ENCODE assay signal across 1 cellular context in the genomic region with DNA sequence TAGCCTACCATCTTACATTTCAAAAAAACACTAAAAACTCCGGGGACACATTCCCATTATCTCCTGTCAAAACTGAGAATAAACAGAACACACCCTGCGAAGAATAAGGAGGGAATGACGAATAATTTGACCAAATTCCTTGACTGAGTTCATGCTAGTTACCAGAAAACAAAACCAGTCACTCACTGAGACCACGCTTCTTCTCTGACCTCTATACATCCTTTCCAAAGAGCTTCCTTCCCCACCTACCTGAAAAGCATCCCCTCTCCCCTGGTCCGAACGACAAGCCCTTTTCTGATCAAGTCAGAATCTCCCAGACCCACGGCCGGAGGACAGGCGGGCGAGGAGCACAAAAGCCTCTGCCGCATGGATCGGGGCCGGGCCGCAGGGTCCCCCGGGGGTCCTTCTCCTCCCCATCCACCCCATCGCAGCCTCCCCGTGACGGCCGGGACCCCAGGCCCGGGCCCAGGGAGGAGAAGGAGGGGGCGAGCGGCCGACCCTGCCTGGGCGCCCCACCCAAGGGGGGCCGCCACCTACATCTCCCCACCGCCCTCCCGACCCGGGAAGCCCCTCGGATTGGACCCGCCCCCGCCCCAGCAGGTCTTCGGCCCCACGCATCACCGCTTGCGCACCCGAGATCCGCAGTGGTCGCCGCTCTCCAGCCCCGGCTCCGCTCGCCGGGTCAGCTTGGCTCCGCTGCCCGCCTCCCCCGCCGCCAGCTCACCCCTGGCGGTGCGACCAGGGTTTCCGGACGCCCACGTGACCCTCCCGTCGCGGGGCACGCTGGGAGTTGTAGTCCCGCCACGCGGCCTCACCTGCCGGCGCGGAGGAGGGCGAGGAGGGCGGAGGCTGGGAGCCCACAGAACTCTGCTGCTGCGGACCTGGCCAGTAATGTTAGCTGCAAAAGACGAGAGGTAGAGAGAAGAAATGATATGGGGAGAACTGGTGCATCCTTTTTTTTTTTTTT.
A peak's percentile ranks its signal among the peaks of the same experiment; 100 is the strongest.
TF ChIP-seq lines count a peak whose summit lies in the region.

TSS of gene SLC37A3 (minus strand) at position 747 of the 967 bp plus-strand sequence. CDS start 16,004 bp downstream, outside the sequence.

TF ChIP-seq in K562, 482 proteins besides CTCF, POLR2A, EP300 and RAD21 (continued from another document and continues in another):
- TF ChIP-seq ZNF395 (CRISPR knock-in tag; IDR thresholded peaks at IDR 0.05) (0 out of 2 replicates have a peak, but pooled peaks have one; percentile 19), ZC3H11A (IDR thresholded peaks at IDR 0.05; ENCODE audit: low read depth, low read length) (no peak), ZNF41 (CRISPR knock-in tag; conservative IDR thresholded peaks at IDR 0.05) (no peak), NR2F6 (CRISPR knock-in tag; IDR thresholded peaks at IDR 0.05) (no peak), MITF (IDR thresholded peaks at IDR 0.05) (peak; percentile 93), IFI16 (CRISPR knock-in tag; IDR thresholded peaks at IDR 0.05) (no peak), MED1 (CRISPR knock-in tag; IDR thresholded peaks at IDR 0.05; ENCODE audit: borderline replicate concordance) (no peak), ZBTB7A (IDR thresholded peaks at IDR 0.05; ENCODE audit: borderline replicate concordance, control insufficient read depth, low read depth, low read length) (peak; percentile 98), ERF (CRISPR knock-in tag; IDR thresholded peaks at IDR 0.05) (no peak), NR3C1 (CRISPR knock-in tag; IDR thresholded peaks at IDR 0.05) (no peak), FUS (optimal IDR thresholded peaks at IDR 0.05; ENCODE audit: low read depth, low read length) (no peak), TRIM24 (IDR thresholded peaks at IDR 0.05) (peak in 1 of 2 experiments; percentile 9; a peak in 1 of 4 replicates), HDAC1 (IDR thresholded peaks at IDR 0.05) (peak in 1 of 2 experiments; percentile 67; a peak in 2 of 4 replicates), KDM4B (IDR thresholded peaks at IDR 0.05; ENCODE audit: borderline replicate concordance in 2 of 2, low read depth in 1 of 2) (peak in 1 of 2 experiments; percentile 58; a peak in 1 of 4 replicates), ZNF551 (CRISPR knock-in tag; IDR thresholded peaks at IDR 0.05) (no peak), NFE2 (IDR thresholded peaks at IDR 0.05; ENCODE audit: low read depth) (no peak), NCOA4 (IDR thresholded peaks at IDR 0.05; ENCODE audit: partially characterized antibody) (peak; percentile 5), HOMEZ (CRISPR knock-in tag; IDR thresholded peaks at IDR 0.05) (no peak), MTF1 (CRISPR knock-in tag; IDR thresholded peaks at IDR 0.05; ENCODE audit: borderline replicate concordance) (no peak), ZNF764 (CRISPR knock-in tag; IDR thresholded peaks at IDR 0.05; ENCODE audit: low read depth) (no peak), MAFG (tag; conservative IDR thresholded peaks at IDR 0.05) (no peak), YBX1 (IDR thresholded peaks at IDR 0.05) (no peak), SAP30 (IDR thresholded peaks at IDR 0.05; ENCODE audit: borderline replicate concordance, insufficient read depth, low read depth, low read length, poor library complexity, severe bottlenecking) (peak; percentile 87), FOXK1 (CRISPR knock-in tag; IDR thresholded peaks at IDR 0.05; ENCODE audit: borderline replicate concordance) (no peak), HDGF (IDR thresholded peaks at IDR 0.05) (0 out of 2 replicates have a peak, but pooled peaks have one; percentile 42), CHD1 (IDR thresholded peaks at IDR 0.05; ENCODE audit: low read length) (peak; percentile 46), DIDO1 (tag; IDR thresholded peaks at IDR 0.05; ENCODE audit: low read depth) (peak; percentile 71), HNRNPK (IDR thresholded peaks at IDR 0.05; ENCODE audit: low read depth, low read length, poor library complexity, severe bottlenecking) (peak; percentile 58)
- TF ChIP-seq, protein P1, sequence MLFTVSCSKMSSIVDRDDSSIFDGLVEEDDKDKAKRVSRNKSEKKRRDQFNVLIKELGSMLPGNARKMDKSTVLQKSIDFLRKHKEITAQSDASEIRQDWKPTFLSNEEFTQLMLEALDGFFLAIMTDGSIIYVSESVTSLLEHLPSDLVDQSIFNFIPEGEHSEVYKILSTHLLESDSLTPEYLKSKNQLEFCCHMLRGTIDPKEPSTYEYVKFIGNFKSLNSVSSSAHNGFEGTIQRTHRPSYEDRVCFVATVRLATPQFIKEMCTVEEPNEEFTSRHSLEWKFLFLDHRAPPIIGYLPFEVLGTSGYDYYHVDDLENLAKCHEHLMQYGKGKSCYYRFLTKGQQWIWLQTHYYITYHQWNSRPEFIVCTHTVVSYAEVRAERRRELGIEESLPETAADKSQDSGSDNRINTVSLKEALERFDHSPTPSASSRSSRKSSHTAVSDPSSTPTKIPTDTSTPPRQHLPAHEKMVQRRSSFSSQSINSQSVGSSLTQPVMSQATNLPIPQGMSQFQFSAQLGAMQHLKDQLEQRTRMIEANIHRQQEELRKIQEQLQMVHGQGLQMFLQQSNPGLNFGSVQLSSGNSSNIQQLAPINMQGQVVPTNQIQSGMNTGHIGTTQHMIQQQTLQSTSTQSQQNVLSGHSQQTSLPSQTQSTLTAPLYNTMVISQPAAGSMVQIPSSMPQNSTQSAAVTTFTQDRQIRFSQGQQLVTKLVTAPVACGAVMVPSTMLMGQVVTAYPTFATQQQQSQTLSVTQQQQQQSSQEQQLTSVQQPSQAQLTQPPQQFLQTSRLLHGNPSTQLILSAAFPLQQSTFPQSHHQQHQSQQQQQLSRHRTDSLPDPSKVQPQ (CRISPR knock-in tag; IDR thresholded peaks at IDR 0.05; ENCODE audit: borderline replicate concordance) = no peak
- TF ChIP-seq, protein P2, sequence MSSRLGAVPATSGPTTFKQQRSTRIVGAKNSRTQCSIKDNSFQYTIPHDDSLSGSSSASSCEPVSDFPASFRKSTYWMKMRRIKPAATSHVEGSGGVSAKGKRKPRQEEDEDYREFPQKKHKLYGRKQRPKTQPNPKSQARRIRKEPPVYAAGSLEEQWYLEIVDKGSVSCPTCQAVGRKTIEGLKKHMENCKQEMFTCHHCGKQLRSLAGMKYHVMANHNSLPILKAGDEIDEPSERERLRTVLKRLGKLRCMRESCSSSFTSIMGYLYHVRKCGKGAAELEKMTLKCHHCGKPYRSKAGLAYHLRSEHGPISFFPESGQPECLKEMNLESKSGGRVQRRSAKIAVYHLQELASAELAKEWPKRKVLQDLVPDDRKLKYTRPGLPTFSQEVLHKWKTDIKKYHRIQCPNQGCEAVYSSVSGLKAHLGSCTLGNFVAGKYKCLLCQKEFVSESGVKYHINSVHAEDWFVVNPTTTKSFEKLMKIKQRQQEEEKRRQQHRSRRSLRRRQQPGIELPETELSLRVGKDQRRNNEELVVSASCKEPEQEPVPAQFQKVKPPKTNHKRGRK (tag; IDR thresholded peaks at IDR 0.05) = no peak; the same call in 1 of the 2 replicates
- TF ChIP-seq, protein P3, sequence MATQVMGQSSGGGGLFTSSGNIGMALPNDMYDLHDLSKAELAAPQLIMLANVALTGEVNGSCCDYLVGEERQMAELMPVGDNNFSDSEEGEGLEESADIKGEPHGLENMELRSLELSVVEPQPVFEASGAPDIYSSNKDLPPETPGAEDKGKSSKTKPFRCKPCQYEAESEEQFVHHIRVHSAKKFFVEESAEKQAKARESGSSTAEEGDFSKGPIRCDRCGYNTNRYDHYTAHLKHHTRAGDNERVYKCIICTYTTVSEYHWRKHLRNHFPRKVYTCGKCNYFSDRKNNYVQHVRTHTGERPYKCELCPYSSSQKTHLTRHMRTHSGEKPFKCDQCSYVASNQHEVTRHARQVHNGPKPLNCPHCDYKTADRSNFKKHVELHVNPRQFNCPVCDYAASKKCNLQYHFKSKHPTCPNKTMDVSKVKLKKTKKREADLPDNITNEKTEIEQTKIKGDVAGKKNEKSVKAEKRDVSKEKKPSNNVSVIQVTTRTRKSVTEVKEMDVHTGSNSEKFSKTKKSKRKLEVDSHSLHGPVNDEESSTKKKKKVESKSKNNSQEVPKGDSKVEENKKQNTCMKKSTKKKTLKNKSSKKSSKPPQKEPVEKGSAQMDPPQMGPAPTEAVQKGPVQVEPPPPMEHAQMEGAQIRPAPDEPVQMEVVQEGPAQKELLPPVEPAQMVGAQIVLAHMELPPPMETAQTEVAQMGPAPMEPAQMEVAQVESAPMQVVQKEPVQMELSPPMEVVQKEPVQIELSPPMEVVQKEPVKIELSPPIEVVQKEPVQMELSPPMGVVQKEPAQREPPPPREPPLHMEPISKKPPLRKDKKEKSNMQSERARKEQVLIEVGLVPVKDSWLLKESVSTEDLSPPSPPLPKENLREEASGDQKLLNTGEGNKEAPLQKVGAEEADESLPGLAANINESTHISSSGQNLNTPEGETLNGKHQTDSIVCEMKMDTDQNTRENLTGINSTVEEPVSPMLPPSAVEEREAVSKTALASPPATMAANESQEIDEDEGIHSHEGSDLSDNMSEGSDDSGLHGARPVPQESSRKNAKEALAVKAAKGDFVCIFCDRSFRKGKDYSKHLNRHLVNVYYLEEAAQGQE (CRISPR knock-in tag; IDR thresholded peaks at IDR 0.05; ENCODE audit: low read depth) = no peak; the same call in 1 of the 2 replicates
- TF ChIP-seq, protein P4, sequence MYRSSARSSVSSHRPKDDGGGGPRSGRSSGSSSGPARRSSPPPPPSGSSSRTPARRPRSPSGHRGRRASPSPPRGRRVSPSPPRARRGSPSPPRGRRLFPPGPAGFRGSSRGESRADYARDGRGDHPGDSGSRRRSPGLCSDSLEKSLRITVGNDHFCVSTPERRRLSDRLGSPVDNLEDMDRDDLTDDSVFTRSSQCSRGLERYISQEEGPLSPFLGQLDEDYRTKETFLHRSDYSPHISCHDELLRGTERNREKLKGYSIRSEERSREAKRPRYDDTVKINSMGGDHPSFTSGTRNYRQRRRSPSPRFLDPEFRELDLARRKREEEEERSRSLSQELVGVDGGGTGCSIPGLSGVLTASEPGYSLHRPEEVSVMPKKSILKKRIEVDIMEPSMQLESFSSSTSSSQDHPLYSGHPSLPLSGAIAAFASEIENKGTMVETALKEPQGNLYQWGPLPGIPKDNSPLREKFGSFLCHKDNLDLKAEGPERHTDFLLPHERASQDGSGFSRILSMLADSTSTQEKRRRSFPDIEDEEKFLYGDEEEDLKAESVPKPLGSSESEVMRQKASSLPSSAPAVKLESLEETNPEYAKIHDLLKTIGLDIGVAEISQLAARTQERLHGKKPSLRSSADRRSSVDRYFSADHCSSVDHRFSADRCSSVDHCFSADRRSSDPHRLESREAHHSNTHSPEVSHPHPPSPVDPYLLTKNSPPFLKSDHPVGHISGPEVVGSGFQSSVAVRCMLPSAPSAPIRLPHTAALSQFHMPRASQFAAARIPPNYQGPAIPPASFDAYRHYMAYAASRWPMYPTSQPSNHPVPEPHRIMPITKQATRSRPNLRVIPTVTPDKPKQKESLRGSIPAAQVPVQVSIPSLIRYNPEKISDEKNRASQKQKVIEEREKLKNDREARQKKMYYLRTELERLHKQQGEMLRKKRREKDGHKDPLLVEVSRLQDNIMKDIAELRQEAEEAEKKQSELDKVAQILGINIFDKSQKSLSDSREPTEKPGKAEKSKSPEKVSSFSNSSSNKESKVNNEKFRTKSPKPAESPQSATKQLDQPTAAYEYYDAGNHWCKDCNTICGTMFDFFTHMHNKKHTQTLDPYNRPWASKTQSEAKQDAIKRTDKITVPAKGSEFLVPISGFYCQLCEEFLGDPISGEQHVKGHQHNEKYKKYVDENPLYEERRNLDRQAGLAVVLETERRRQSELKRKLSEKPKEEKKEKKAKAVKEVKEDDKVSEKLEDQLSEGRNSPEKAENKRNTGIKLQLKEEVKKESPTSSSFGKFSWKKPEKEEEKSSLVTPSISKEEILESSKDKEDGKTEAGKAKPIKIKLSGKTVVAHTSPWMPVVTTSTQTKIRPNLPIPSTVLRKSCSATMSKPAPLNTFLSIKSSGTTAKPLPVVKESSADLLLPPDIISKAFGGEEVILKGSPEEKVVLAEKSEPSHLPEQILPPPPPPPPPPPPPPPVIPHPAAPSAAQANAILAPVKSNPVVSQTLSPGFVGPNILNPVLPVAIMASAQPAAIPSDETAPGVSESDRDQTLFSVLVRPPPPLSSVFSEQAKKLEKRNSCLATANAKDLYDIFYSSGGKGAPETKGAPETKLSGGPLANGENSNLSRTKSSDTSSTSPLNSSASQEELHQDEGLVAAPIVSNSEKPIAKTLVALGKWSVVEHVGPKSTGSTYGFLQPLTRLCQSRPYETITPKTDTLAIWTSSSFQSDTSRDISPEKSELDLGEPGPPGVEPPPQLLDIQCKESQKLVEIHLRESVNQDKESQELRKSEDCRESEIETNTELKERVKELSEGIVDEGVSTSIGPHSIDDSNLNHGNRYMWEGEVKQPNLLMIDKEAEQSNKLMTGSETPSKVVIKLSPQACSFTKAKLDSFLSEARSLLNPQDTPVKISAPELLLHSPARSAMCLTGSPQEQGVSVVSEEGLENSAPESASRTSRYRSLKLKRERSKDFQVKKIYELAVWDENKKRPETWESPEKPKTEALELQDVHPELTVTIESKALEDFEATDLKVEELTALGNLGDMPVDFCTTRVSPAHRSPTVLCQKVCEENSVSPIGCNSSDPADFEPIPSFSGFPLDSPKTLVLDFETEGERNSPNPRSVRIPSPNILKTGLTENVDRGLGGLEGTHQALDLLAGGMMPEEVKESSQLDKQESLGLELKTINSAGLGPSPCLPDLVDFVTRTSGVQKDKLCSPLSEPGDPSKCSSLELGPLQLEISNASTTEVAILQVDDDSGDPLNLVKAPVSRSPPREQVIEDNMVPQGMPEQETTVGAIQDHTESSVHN (IDR thresholded peaks at IDR 0.05; ENCODE audit: borderline replicate concordance in 1 of 2, low read depth in 1 of 2) = no peak
